ENCODE assay signal across 21 cellular contexts in genomic region chr10:58220769-58221448, GRCh38. TPM values are rescaled to one million over a fixed set of nuclear protein-coding genes. Genes with fewer than 3 reads are reported as not detected.
DNase-seq lines count a peak whose midpoint lies in the region; ATAC-seq and TF ChIP-seq lines count a peak whose summit lies in the region.
"Had no signal": no experiment of that assay in that cellular context is flagged by ENCODE, and none has a peak within 500 bp of the region (broad histone marks: within the 10 kb centered on the region; RNA-seq: fewer than 3 reads in every experiment).

No MANE protein-coding gene starts in this region.

- no peak overlapping the region for H3K4me3 ChIP-seq in foreskin fibroblast (ENCODE audit: low read depth in 1 of 2, low read length in 2 of 2)
- H3K4me3 ChIP-seq: body of pancreas, neural progenitor cell, SJSA1 had no signal

- DNase-seq in AG08395 (ENCODE audit: low spot score) (peak; percentile 67), GM04503 (ENCODE audit: low read depth) (peak; percentile 51), amniotic epithelial cell (ENCODE audit: low read depth) (peak; percentile 85), foreskin fibroblast (peak; percentile 45 to 73), mucosa of gallbladder (ENCODE audit: low spot score) (no peak)
- DNase-seq in activated CD4-positive, alpha-beta T cell treated with anti-CD3 and anti-CD28 coated beads, Interleukin-2, amount 50 U/mL, for 4 hours = no peak
- DNase-seq: ACHN; activated CD8-positive, alpha-beta memory T cell treated with anti-CD3 and anti-CD28 coated beads for 24 hours; activated T-cell treated with anti-CD3 and anti-CD28 coated beads, Interleukin-2, amount 50 U/mL, for 48 hours; body of pancreas; cortex of kidney; DND-41; left colon; NCI-H146; stimulated activated CD4-positive, alpha-beta T cell treated with anti-CD3 and anti-CD28 coated beads, Interleukin-12 subunit alpha, Interleukin-12 subunit beta, amount 100 ng/mL, for 4 hours; substantia nigra; T-helper 17 cell had no signal

- TF ChIP-seq CTCF in foreskin fibroblast (IDR thresholded peaks at IDR 0.05; ENCODE audit: low read depth, low read length) = no peak

- ATAC-seq in HG02938 (IDR thresholded peaks at IDR 0.05; ENCODE audit: unreplicated experiment) = no peak
- ATAC-seq in HG02798 (IDR thresholded peaks at IDR 0.05; ENCODE audit: poor library complexity, unreplicated experiment) = no peak
- ATAC-seq: body of pancreas, left colon, T-helper 17 cell had no signal

RNA-seq across cellular contexts. Expression of gene IPMK, which starts 46.8 kb away (rescaled TPM):
- total RNA-seq in mucosa of gallbladder = 6.4 TPM

RNA-seq across cellular contexts. Expression of gene CISD1, which starts 48.1 kb away (rescaled TPM):
- total RNA-seq in mucosa of gallbladder = 34.2 TPM

Comparison
In these comparisons a context has a peak if more than half of its experiments do, and no peak if none do; other contexts are left out.
1. DNase-seq: peak in AG08395 (single experiment), GM04503 (single experiment), amniotic epithelial cell (single experiment) and foreskin fibroblast (2 of 2); none in mucosa of gallbladder (single experiment) and activated CD4-positive, alpha-beta T cell treated with anti-CD3 and anti-CD28 coated beads, Interleukin-2, amount 50 U/mL, for 4 hours (0 of 2).